Comparison of ENCODE assay signal across 34 cellular contexts in the genomic region with DNA sequence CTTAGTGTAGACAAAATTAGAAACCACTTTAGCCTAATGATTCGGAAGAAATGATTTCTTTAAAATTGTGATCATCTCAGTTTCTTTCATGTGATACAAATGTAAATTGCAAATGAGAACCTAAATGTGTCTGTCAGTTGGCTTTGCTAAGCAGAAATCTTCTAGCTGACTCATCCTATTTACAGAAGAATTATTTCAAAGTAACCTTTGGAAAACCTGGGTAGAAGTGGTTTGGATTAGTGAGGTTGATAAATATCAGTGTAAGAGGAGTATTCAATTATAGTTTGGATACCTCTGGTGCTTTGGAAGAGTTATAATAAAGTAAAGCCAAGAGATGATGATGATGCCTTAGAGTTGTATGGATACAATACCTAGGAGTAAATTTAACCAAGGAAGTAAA.
"Had no signal": no experiment of that assay in that cellular context is flagged by ENCODE, and none has a peak within 500 bp of the region (broad histone marks: within the 10 kb centered on the region; RNA-seq: fewer than 3 reads in every experiment).

No MANE protein-coding gene starts in this region.

- H3K4me1 ChIP-seq: ascending aorta, esophagus muscularis mucosa, foreskin keratinocyte, left ventricle myocardium inferior, neural progenitor cell, parathyroid adenoma, psoas muscle, right atrium auricular region, stomach, suprapubic skin, tibial artery, upper lobe of right lung had no signal

- FAIRE-seq: TTC549 had no signal

- H3K27ac ChIP-seq: ascending aorta, esophagus muscularis mucosa, foreskin keratinocyte, heart left ventricle, left ventricle myocardium inferior, neural progenitor cell, parathyroid adenoma, psoas muscle, right atrium auricular region, stomach, suprapubic skin, tibial artery, upper lobe of right lung, VCaP had no signal

- H3K9me3 ChIP-seq: ascending aorta, esophagus muscularis mucosa, heart left ventricle, left ventricle myocardium inferior, psoas muscle, right atrium auricular region, stomach, suprapubic skin, tibial artery, upper lobe of right lung had no signal

- H3K9ac ChIP-seq: neural progenitor cell, parathyroid adenoma had no signal

- ATAC-seq: foreskin keratinocyte; heart left ventricle; natural killer cell; psoas muscle; stimulated activated memory B cell treated with anti-CD40 and anti-IgM and Interleukin-4, amounts not matched to agents 10 μg/mL and 1 μg/mL and 100 μg/mL, for 72 hours; upper lobe of right lung had no signal

- H3K4me2 ChIP-seq: neural progenitor cell, smooth muscle cell had no signal

- H2AFZ ChIP-seq: neural progenitor cell, parathyroid adenoma had no signal

- H3K4me3 ChIP-seq: ascending aorta, esophagus muscularis mucosa, heart left ventricle, left ventricle myocardium inferior, lung, neural progenitor cell, psoas muscle, right atrium auricular region, smooth muscle cell, stomach, suprapubic skin, tibial artery, upper lobe of right lung had no signal

- H3K27me3 ChIP-seq: ascending aorta, esophagus muscularis mucosa, foreskin keratinocyte, heart left ventricle, neural progenitor cell, right atrium auricular region, stomach, suprapubic skin, tibial artery, upper lobe of right lung had no signal

- DNase-seq: activated CD4-positive, alpha-beta memory T cell treated with anti-CD3 and anti-CD28 coated beads for 36 hours; activated CD4-positive, alpha-beta T cell treated with anti-CD3 and anti-CD28 coated beads, Interleukin-2, amount 10 ng/mL, durations not matched to agents 24 days and 14 days; activated CD8-positive, alpha-beta memory T cell treated with anti-CD3 and anti-CD28 coated beads, Interleukin-2, amount 50 U/mL, for 4 hours; activated effector memory CD4-positive, alpha-beta T cell treated with anti-CD3 and anti-CD28 coated beads, Interleukin-2, amount 50 U/mL, for 16 hours; activated naive CD4-positive, alpha-beta T cell treated with anti-CD3 and anti-CD28 coated beads for 36 hours; activated naive CD8-positive, alpha-beta T cell treated with anti-CD3 and anti-CD28 coated beads for 36 hours; activated T-cell treated with anti-CD3 and anti-CD28 coated beads, Interleukin-2, amount 50 U/mL, for 1 hour; central memory CD4-positive, alpha-beta T cell; endodermal cell; foreskin keratinocyte; heart left ventricle; islet precursor cell; left ventricle myocardium inferior; mesendoderm; natural killer cell; occipital lobe; psoas muscle; stimulated activated CD4-positive, alpha-beta T cell treated with anti-CD3 and anti-CD28 coated beads, Interleukin-1b, Interleukin-23, amount 100 ng/mL, for 48 hours; stimulated activated CD4-positive, alpha-beta T cell treated with anti-CD3 and anti-CD28 coated beads, Interleukin-4, amount 100 ng/mL, for 4 hours; stimulated activated CD8-positive, alpha-beta memory T cell treated with anti-CD3 and anti-CD28 coated beads, Interleukin-4, amount 100 ng/mL, for 48 hours; stomach; tibial artery; upper lobe of right lung had no signal

- H3K36me3 ChIP-seq: neural progenitor cell, right atrium auricular region, suprapubic skin had no signal

- H3K79me2 ChIP-seq: parathyroid adenoma had no signal
